In the genomic region with DNA sequence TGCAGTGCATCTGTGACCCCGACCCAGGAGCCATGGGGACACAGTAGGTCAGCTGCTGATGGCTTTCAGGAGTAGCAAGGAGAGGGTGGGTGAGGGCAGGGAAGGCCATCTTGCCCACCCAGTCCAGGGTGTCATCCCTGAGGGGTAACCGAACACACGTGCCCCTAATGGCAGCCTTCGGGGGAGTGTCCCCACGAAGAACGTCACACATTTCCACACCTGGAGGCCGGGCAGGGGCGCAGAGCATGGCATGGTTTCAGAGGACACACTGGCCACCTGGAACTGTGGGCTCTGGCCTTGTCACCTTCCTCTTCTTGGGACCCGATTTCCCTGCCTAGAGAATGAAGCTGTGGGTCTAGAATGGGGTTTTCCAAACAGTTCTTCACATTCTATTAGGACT, we compare ENCODE assay signal across 29 cellular contexts. TPM values are rescaled to one million over a fixed set of nuclear protein-coding genes. Genes with fewer than 3 reads are reported as not detected.
"Had no signal": no experiment of that assay in that cellular context is flagged by ENCODE, and none has a peak within 500 bp of the region (broad histone marks: within the 10 kb centered on the region; RNA-seq: fewer than 3 reads in every experiment).

No MANE protein-coding gene starts in this region.

- FAIRE-seq: astrocyte, endometrium, frontal cortex had no signal

- H3K36me3 Mint-ChIP-seq: activated naive CD4-positive, alpha-beta T cell treated with anti-CD3 and anti-CD28 coated beads, Interleukin-2, amount 50 U/mL, for 72 hours had no signal

- H3K9me3 ChIP-seq: colonic mucosa had no signal

- H3K9me3 Mint-ChIP-seq: activated CD4-positive, alpha-beta memory T cell treated with anti-CD3 and anti-CD28 coated beads for 36 hours; activated CD4-positive, alpha-beta T cell treated with anti-CD3 and anti-CD28 coated beads, Interleukin-2, amount 10 ng/mL, durations not matched to agents 24 days and 14 days; activated naive CD4-positive, alpha-beta T cell treated with anti-CD3 and anti-CD28 coated beads, Interleukin-2, amount 10 ng/mL, durations not matched to agents 7 days and 5 days; activated naive CD4-positive, alpha-beta T cell treated with anti-CD3 and anti-CD28 coated beads, Interleukin-2, amount 50 U/mL, for 72 hours; activated naive CD8-positive, alpha-beta T cell treated with anti-CD3 and anti-CD28 coated beads, Interleukin-2, amount 10 ng/mL, durations not matched to agents 7 days and 5 days; activated T-cell treated with anti-CD3 and anti-CD28 coated beads, Interleukin-2, amount 50 U/mL, for 24 hours; activated T-cell treated with anti-CD3 and anti-CD28 coated beads, Interleukin-2, amount 50 U/mL, for 72 hours; T-helper 2 cell treated with Interferon-gamma antibody and Interleukin-4, amounts not matched to agents 5 μg/mL and 100 μg/mL, for 36 hours had no signal

- H3K27ac Mint-ChIP-seq: activated CD4-positive, alpha-beta memory T cell treated with anti-CD3 and anti-CD28 coated beads for 36 hours; activated CD4-positive, alpha-beta T cell treated with anti-CD3 and anti-CD28 coated beads for 36 hours; activated CD4-positive, alpha-beta T cell treated with anti-CD3 and anti-CD28 coated beads, Interleukin-2, amount 10 ng/mL, durations not matched to agents 24 days and 14 days; activated naive CD4-positive, alpha-beta T cell treated with anti-CD3 and anti-CD28 coated beads, Interleukin-2, amount 10 ng/mL, durations not matched to agents 7 days and 5 days; activated naive CD4-positive, alpha-beta T cell treated with anti-CD3 and anti-CD28 coated beads, Interleukin-2, amount 50 U/mL, for 72 hours; activated naive CD8-positive, alpha-beta T cell treated with anti-CD3 and anti-CD28 coated beads, Interleukin-2, amount 10 ng/mL, durations not matched to agents 7 days and 5 days; activated T-cell treated with anti-CD3 and anti-CD28 coated beads, Interleukin-2, amount 50 U/mL, for 24 hours; activated T-cell treated with anti-CD3 and anti-CD28 coated beads, Interleukin-2, amount 50 U/mL, for 72 hours; T-helper 17 cell; T-helper 2 cell treated with Interferon-gamma antibody and Interleukin-4, amounts not matched to agents 5 μg/mL and 100 μg/mL, for 36 hours had no signal

- DNase-seq: activated CD4-positive, alpha-beta memory T cell treated with anti-CD3 and anti-CD28 coated beads for 36 hours; activated CD4-positive, alpha-beta T cell treated with anti-CD3 and anti-CD28 coated beads for 36 hours; activated CD4-positive, alpha-beta T cell treated with anti-CD3 and anti-CD28 coated beads, Interleukin-2, amount 10 ng/mL, durations not matched to agents 24 days and 14 days; activated CD4-positive, CD25-positive, alpha-beta regulatory T cell; activated CD4-positive, CD25-positive, alpha-beta regulatory T cell treated with anti-CD3 and anti-CD28 coated beads, Interleukin-2, amount 50 U/mL, for 72 hours; activated CD8-positive, alpha-beta memory T cell treated with anti-CD3 and anti-CD28 coated beads, Interleukin-2, amount 50 U/mL, for 48 hours; activated gamma-delta T cell; activated naive CD4-positive, alpha-beta T cell; activated naive CD4-positive, alpha-beta T cell treated with anti-CD3 and anti-CD28 coated beads, Interleukin-2, amount 10 ng/mL, durations not matched to agents 7 days and 5 days; activated naive CD8-positive, alpha-beta T cell treated with anti-CD3 and anti-CD28 coated beads, Interleukin-2, amount 10 ng/mL, durations not matched to agents 7 days and 5 days; activated T-cell treated with anti-CD3 and anti-CD28 coated beads for 4 hours; activated T-cell treated with anti-CD3 and anti-CD28 coated beads, Interleukin-2, amount 50 U/mL, for 24 hours; activated T-cell treated with anti-CD3 and anti-CD28 coated beads, Interleukin-2, amount 50 U/mL, for 72 hours; brain microvascular endothelial cell; caudate nucleus; colonic mucosa; effector CD8-positive, alpha-beta T cell; foreskin fibroblast; head of caudate nucleus; T-helper 1 cell; T-helper 17 cell; T1000 had no signal

- H3K27ac ChIP-seq: brain microvascular endothelial cell, colonic mucosa had no signal

- H3K36me3 ChIP-seq: brain microvascular endothelial cell, colonic mucosa had no signal

- H3K27me3 ChIP-seq: brain microvascular endothelial cell, colonic mucosa had no signal

- H3K27me3 Mint-ChIP-seq: activated CD4-positive, alpha-beta memory T cell treated with anti-CD3 and anti-CD28 coated beads for 36 hours; activated CD4-positive, alpha-beta T cell treated with anti-CD3 and anti-CD28 coated beads for 36 hours; activated CD4-positive, alpha-beta T cell treated with anti-CD3 and anti-CD28 coated beads, Interleukin-2, amount 10 ng/mL, durations not matched to agents 24 days and 14 days; activated naive CD4-positive, alpha-beta T cell treated with anti-CD3 and anti-CD28 coated beads, Interleukin-2, amount 10 ng/mL, durations not matched to agents 7 days and 5 days; activated naive CD8-positive, alpha-beta T cell treated with anti-CD3 and anti-CD28 coated beads, Interleukin-2, amount 10 ng/mL, durations not matched to agents 7 days and 5 days; activated T-cell treated with anti-CD3 and anti-CD28 coated beads, Interleukin-2, amount 50 U/mL, for 24 hours; T-helper 17 cell had no signal

- H3K4me3 Mint-ChIP-seq: activated CD4-positive, alpha-beta memory T cell treated with anti-CD3 and anti-CD28 coated beads for 36 hours; activated CD4-positive, alpha-beta T cell treated with anti-CD3 and anti-CD28 coated beads for 36 hours; activated CD4-positive, alpha-beta T cell treated with anti-CD3 and anti-CD28 coated beads, Interleukin-2, amount 10 ng/mL, durations not matched to agents 24 days and 14 days; activated naive CD4-positive, alpha-beta T cell treated with anti-CD3 and anti-CD28 coated beads, Interleukin-2, amount 10 ng/mL, durations not matched to agents 7 days and 5 days; activated naive CD8-positive, alpha-beta T cell treated with anti-CD3 and anti-CD28 coated beads, Interleukin-2, amount 10 ng/mL, durations not matched to agents 7 days and 5 days; activated T-cell treated with anti-CD3 and anti-CD28 coated beads, Interleukin-2, amount 50 U/mL, for 24 hours; activated T-cell treated with anti-CD3 and anti-CD28 coated beads, Interleukin-2, amount 50 U/mL, for 72 hours; T-helper 17 cell; T-helper 2 cell treated with Interferon-gamma antibody and Interleukin-4, amounts not matched to agents 5 μg/mL and 100 μg/mL, for 36 hours had no signal

- ATAC-seq: activated T-cell treated with anti-CD3 and anti-CD28 coated beads, Interleukin-2, amount 50 U/mL, for 72 hours; esophagus mucosa; T-helper 17 cell had no signal

- H3K4me1 Mint-ChIP-seq: activated CD4-positive, alpha-beta T cell treated with anti-CD3 and anti-CD28 coated beads for 36 hours; activated CD4-positive, alpha-beta T cell treated with anti-CD3 and anti-CD28 coated beads, Interleukin-2, amount 10 ng/mL, durations not matched to agents 24 days and 14 days; activated naive CD4-positive, alpha-beta T cell treated with anti-CD3 and anti-CD28 coated beads, Interleukin-2, amount 10 ng/mL, durations not matched to agents 7 days and 5 days; activated naive CD8-positive, alpha-beta T cell treated with anti-CD3 and anti-CD28 coated beads, Interleukin-2, amount 10 ng/mL, durations not matched to agents 7 days and 5 days; T-helper 17 cell had no signal

- H3K4me1 ChIP-seq: colonic mucosa had no signal

- H3K4me3 ChIP-seq: colonic mucosa had no signal

RNA-seq across cellular contexts. Expression of a gene that starts 19.4 kb away (rescaled TPM):
- total RNA-seq: dermis microvascular lymphatic vessel endothelial cell had no signal

RNA-seq across cellular contexts. Expression of a gene that starts 45.9 kb away (rescaled TPM):
- total RNA-seq: activated CD4-positive, alpha-beta T cell treated with anti-CD3 and anti-CD28 coated beads for 36 hours; activated CD4-positive, alpha-beta T cell treated with anti-CD3 and anti-CD28 coated beads, Interleukin-2, amount 10 ng/mL, durations not matched to agents 24 days and 14 days; activated naive CD8-positive, alpha-beta T cell treated with anti-CD3 and anti-CD28 coated beads, Interleukin-2, amount 10 ng/mL, durations not matched to agents 7 days and 5 days; activated T-cell treated with anti-CD3 and anti-CD28 coated beads, Interleukin-2, amount 50 U/mL, for 72 hours; astrocyte; T-helper 17 cell had no signal
